In the genomic region with DNA sequence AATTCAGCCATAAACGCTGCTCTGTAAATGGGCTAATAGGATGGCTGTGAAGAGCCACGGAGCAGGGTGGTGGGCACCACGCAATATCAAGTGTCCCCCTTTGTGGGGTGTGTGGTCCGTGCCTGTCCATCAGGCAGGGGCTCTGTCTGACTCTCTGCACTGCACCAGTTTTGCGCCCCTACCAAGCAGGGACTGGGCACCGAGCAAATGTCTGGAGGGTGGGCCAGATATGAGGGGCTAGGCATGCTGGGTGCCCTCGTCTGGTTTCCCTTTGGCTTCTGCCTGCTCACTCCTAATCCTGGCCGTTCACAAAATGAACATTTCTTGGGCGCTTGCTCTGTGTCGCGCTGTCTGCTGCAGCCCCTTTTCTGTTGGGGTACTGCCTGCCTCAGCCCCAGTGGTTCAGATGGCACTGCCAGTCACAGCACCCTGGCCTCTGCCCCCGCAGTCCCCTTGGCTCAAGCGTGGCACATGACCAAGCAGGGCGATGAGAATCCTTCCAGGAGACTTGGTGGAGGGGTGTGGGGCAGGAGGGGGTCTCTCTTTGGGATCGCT, we compare ENCODE assay signal across 1 cellular context.
TF ChIP-seq lines count a peak whose summit lies in the region.

No MANE protein-coding gene starts in this region.

TF ChIP-seq in IMR-90, 13 proteins besides CTCF, POLR2A, EP300 and RAD21 (continued from another document):
- TF ChIP-seq, protein P1, sequence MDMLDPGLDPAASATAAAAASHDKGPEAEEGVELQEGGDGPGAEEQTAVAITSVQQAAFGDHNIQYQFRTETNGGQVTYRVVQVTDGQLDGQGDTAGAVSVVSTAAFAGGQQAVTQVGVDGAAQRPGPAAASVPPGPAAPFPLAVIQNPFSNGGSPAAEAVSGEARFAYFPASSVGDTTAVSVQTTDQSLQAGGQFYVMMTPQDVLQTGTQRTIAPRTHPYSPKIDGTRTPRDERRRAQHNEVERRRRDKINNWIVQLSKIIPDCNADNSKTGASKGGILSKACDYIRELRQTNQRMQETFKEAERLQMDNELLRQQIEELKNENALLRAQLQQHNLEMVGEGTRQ (IDR thresholded peaks at IDR 0.05; ENCODE audit: low read depth, low read length), result no peak
- TF ChIP-seq SMC3 (IDR thresholded peaks at IDR 0.05; ENCODE audit: low read depth, low read length) (no peak), FOS (IDR thresholded peaks at IDR 0.05; ENCODE audit: low read depth, low read length) (no peak), BHLHE40 (IDR thresholded peaks at IDR 0.05; ENCODE audit: low read depth, low read length) (no peak), CEBPB (IDR thresholded peaks at IDR 0.05; ENCODE audit: low read depth, low read length) (no peak), NFE2L2 (IDR thresholded peaks at IDR 0.05; ENCODE audit: low read depth, low read length) (no peak), CHD1 (IDR thresholded peaks at IDR 0.05; ENCODE audit: low read depth, low read length) (no peak), MAZ (IDR thresholded peaks at IDR 0.05; ENCODE audit: borderline replicate concordance, low read depth, low read length) (no peak), MAFK (IDR thresholded peaks at IDR 0.05; ENCODE audit: low read depth, low read length) (no peak)
- TF ChIP-seq, protein P2, sequence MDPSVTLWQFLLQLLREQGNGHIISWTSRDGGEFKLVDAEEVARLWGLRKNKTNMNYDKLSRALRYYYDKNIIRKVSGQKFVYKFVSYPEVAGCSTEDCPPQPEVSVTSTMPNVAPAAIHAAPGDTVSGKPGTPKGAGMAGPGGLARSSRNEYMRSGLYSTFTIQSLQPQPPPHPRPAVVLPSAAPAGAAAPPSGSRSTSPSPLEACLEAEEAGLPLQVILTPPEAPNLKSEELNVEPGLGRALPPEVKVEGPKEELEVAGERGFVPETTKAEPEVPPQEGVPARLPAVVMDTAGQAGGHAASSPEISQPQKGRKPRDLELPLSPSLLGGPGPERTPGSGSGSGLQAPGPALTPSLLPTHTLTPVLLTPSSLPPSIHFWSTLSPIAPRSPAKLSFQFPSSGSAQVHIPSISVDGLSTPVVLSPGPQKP (IDR thresholded peaks at IDR 0.05; ENCODE audit: borderline replicate concordance, low read depth, low read length), result no peak
